ENCODE assay signal across 1 cellular context in the genomic region with DNA sequence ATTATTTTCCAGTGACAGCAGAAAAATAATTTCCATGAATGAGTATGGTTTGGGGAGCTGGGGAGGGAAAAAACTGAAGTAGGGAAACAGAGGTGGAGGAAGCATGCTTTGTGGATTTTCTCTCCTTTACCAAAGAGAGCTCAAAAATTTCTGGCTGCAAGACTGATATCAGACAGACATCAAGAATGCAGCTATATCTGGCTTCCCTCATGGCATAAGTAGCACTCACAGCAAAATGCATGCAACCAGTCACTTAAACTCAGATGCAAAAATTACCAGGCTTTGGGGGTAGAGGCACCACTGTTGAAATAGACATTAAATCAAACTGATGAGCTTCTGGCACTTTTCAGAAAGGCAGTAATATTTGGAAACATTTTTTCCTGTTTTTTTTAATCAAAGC.
TF ChIP-seq lines count a peak whose summit lies in the region.

No MANE protein-coding gene starts in this region.

TF ChIP-seq in SK-N-SH, 30 proteins besides CTCF, POLR2A, EP300 and RAD21 (continued from another document):
- no peak for TF ChIP-seq JUND (IDR thresholded peaks at IDR 0.05)
- TF ChIP-seq, protein P1, sequence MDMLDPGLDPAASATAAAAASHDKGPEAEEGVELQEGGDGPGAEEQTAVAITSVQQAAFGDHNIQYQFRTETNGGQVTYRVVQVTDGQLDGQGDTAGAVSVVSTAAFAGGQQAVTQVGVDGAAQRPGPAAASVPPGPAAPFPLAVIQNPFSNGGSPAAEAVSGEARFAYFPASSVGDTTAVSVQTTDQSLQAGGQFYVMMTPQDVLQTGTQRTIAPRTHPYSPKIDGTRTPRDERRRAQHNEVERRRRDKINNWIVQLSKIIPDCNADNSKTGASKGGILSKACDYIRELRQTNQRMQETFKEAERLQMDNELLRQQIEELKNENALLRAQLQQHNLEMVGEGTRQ (IDR thresholded peaks at IDR 0.05; ENCODE audit: borderline replicate concordance, low read depth, low read length), result no peak
- TF ChIP-seq TAF1 (IDR thresholded peaks at IDR 0.05; ENCODE audit: borderline replicate concordance, low read depth, low read length), result no peak
- no peak for TF ChIP-seq EZH2phosphoT487 (IDR thresholded peaks at IDR 0.05; ENCODE audit: borderline replicate concordance, low read depth)
- no peak for TF ChIP-seq YY1 (IDR thresholded peaks at IDR 0.05; ENCODE audit: low read depth)
- no peak for TF ChIP-seq REST (IDR thresholded peaks at IDR 0.05; ENCODE audit: low read depth, low read length)
- no peak for TF ChIP-seq FOXJ3 (CRISPR knock-in tag; IDR thresholded peaks at IDR 0.05)
